In genomic region chrX:119778829-119779228, GRCh38 we compare ENCODE assay signal across 35 cellular contexts. TPM values are rescaled to one million over a fixed set of nuclear protein-coding genes. Genes with fewer than 3 reads are reported as not detected.
"Had no signal": no experiment of that assay in that cellular context is flagged by ENCODE, and none has a peak within 500 bp of the region (broad histone marks: within the 10 kb centered on the region; RNA-seq: fewer than 3 reads in every experiment).

No MANE protein-coding gene starts in this region.

- H3K27me3 ChIP-seq: adrenal gland, body of pancreas, esophagus muscularis mucosa, foreskin keratinocyte, gastrocnemius medialis, heart right ventricle had no signal

- ATAC-seq: activated CD4-positive, CD25-positive, alpha-beta regulatory T cell treated with anti-CD3 and anti-CD28 coated beads, Interleukin-2, amount 50 U/mL, for 24 hours; activated naive CD8-positive, alpha-beta T cell treated with anti-CD3 and anti-CD28 coated beads, Interleukin-2, amount 50 U/mL, for 24 hours; body of pancreas; effector memory CD8-positive, alpha-beta T cell; foreskin keratinocyte; gastrocnemius medialis; heart right ventricle; T-helper 17 cell had no signal

- H3K27me3 Mint-ChIP-seq: activated B cell treated with CpG ODN at 0.5 μM for 24 hours; activated CD4-positive, alpha-beta memory T cell treated with anti-CD3 and anti-CD28 coated beads, Interleukin-2, amount 10 ng/mL, durations not matched to agents 7 days and 5 days; activated CD4-positive, alpha-beta T cell treated with anti-CD3 and anti-CD28 coated beads, Interleukin-2, amount 10 ng/mL, durations not matched to agents 7 days and 5 days; activated naive CD4-positive, alpha-beta T cell treated with anti-CD3 and anti-CD28 coated beads, Interleukin-2, amount 50 U/mL, for 24 hours; activated naive CD8-positive, alpha-beta T cell treated with anti-CD3 and anti-CD28 coated beads for 36 hours; activated naive CD8-positive, alpha-beta T cell treated with anti-CD3 and anti-CD28 coated beads, Interleukin-2, amount 50 U/mL, for 24 hours; effector memory CD8-positive, alpha-beta T cell; T-helper 17 cell had no signal

- H3K9me3 Mint-ChIP-seq: activated B cell treated with CpG ODN at 0.5 μM for 24 hours; activated CD4-positive, alpha-beta memory T cell treated with anti-CD3 and anti-CD28 coated beads, Interleukin-2, amount 10 ng/mL, durations not matched to agents 7 days and 5 days; activated CD4-positive, alpha-beta T cell treated with anti-CD3 and anti-CD28 coated beads, Interleukin-2, amount 10 ng/mL, durations not matched to agents 7 days and 5 days; activated naive CD4-positive, alpha-beta T cell treated with anti-CD3 and anti-CD28 coated beads for 36 hours; activated naive CD4-positive, alpha-beta T cell treated with anti-CD3 and anti-CD28 coated beads, Interleukin-2, amount 50 U/mL, for 24 hours; activated naive CD8-positive, alpha-beta T cell treated with anti-CD3 and anti-CD28 coated beads for 36 hours; activated naive CD8-positive, alpha-beta T cell treated with anti-CD3 and anti-CD28 coated beads, Interleukin-2, amount 50 U/mL, for 24 hours; activated T-cell treated with anti-CD3 and anti-CD28 coated beads, Interleukin-2, amount 50 U/mL, for 24 hours; activated T-cell treated with anti-CD3 and anti-CD28 coated beads, Interleukin-2, amount 50 U/mL, for 72 hours; activated T-helper 2 cell treated with anti-CD3 and anti-CD28 coated beads, Interferon-gamma antibody, Interleukin-2, Interleukin-4, amounts not matched to agents 10 μg/mL and 5 μg/mL and 100 μg/mL, durations not matched to agents 14 hours and 24 hours and 36 hours; effector memory CD8-positive, alpha-beta T cell; T-helper 2 cell treated with Interferon-gamma antibody and Interleukin-4, amounts not matched to agents 5 μg/mL and 100 μg/mL, for 36 hours had no signal

- H3K4me1 Mint-ChIP-seq: T-helper 17 cell had no signal

- H3K27ac Mint-ChIP-seq: activated B cell treated with CpG ODN at 0.5 μM for 24 hours; activated CD4-positive, alpha-beta memory T cell treated with anti-CD3 and anti-CD28 coated beads, Interleukin-2, amount 10 ng/mL, durations not matched to agents 7 days and 5 days; activated naive CD4-positive, alpha-beta T cell treated with anti-CD3 and anti-CD28 coated beads for 36 hours; activated naive CD4-positive, alpha-beta T cell treated with anti-CD3 and anti-CD28 coated beads, Interleukin-2, amount 50 U/mL, for 24 hours; activated naive CD8-positive, alpha-beta T cell treated with anti-CD3 and anti-CD28 coated beads for 36 hours; activated naive CD8-positive, alpha-beta T cell treated with anti-CD3 and anti-CD28 coated beads, Interleukin-2, amount 50 U/mL, for 24 hours; activated T-cell treated with anti-CD3 and anti-CD28 coated beads, Interleukin-2, amount 50 U/mL, for 24 hours; activated T-cell treated with anti-CD3 and anti-CD28 coated beads, Interleukin-2, amount 50 U/mL, for 72 hours; activated T-helper 2 cell treated with anti-CD3 and anti-CD28 coated beads, Interferon-gamma antibody, Interleukin-2, Interleukin-4, amounts not matched to agents 10 μg/mL and 5 μg/mL and 100 μg/mL, durations not matched to agents 14 hours and 24 hours and 36 hours; effector memory CD8-positive, alpha-beta T cell; T-helper 17 cell; T-helper 2 cell treated with Interferon-gamma antibody and Interleukin-4, amounts not matched to agents 5 μg/mL and 100 μg/mL, for 36 hours had no signal

- H3K36me3 Mint-ChIP-seq: activated naive CD4-positive, alpha-beta T cell treated with anti-CD3 and anti-CD28 coated beads, Interleukin-2, amount 50 U/mL, for 24 hours had no signal

- H3K9me3 ChIP-seq: adrenal gland, body of pancreas, esophagus muscularis mucosa, gastrocnemius medialis, heart right ventricle had no signal

- DNase-seq: activated B cell treated with CpG ODN at 0.5 μM for 24 hours; activated CD4-positive, alpha-beta memory T cell treated with anti-CD3 and anti-CD28 coated beads, Interleukin-2, amount 10 ng/mL, durations not matched to agents 7 days and 5 days; activated CD4-positive, alpha-beta T cell treated with anti-CD3 and anti-CD28 coated beads, Interleukin-2, amount 10 ng/mL, durations not matched to agents 7 days and 5 days; activated CD4-positive, alpha-beta T cell treated with anti-CD3 and anti-CD28 coated beads, Interleukin-2, amount 50 U/mL, for 4 hours; activated CD8-positive, alpha-beta memory T cell treated with anti-CD3 and anti-CD28 coated beads, Interleukin-2, amount 50 U/mL, for 48 hours; activated effector memory CD4-positive, alpha-beta T cell treated with anti-CD3 and anti-CD28 coated beads, Interleukin-2, amount 50 U/mL, for 16 hours; activated naive CD4-positive, alpha-beta T cell treated with anti-CD3 and anti-CD28 coated beads for 36 hours; activated naive CD8-positive, alpha-beta T cell treated with anti-CD3 and anti-CD28 coated beads for 36 hours; activated naive CD8-positive, alpha-beta T cell treated with anti-CD3 and anti-CD28 coated beads, Interleukin-2, amount 50 U/mL, for 24 hours; activated T-cell treated with anti-CD3 and anti-CD28 coated beads for 4 hours; activated T-cell treated with anti-CD3 and anti-CD28 coated beads, Interleukin-2, amount 50 U/mL, for 24 hours; activated T-cell treated with anti-CD3 and anti-CD28 coated beads, Interleukin-2, amount 50 U/mL, for 72 hours; adrenal gland; amygdala; aorta; body of pancreas; caudate nucleus; cortex of kidney; dermis blood vessel endothelial cell; effector CD4-positive, alpha-beta T cell; effector memory CD8-positive, alpha-beta T cell; erythroblast; foreskin keratinocyte; gastrocnemius medialis; heart right ventricle; T-helper 1 cell; T-helper 17 cell; T1000; WERI-Rb-1 had no signal

- H3K4me3 Mint-ChIP-seq: activated B cell treated with CpG ODN at 0.5 μM for 24 hours; activated CD4-positive, alpha-beta memory T cell treated with anti-CD3 and anti-CD28 coated beads, Interleukin-2, amount 10 ng/mL, durations not matched to agents 7 days and 5 days; activated CD4-positive, alpha-beta T cell treated with anti-CD3 and anti-CD28 coated beads, Interleukin-2, amount 10 ng/mL, durations not matched to agents 7 days and 5 days; activated naive CD4-positive, alpha-beta T cell treated with anti-CD3 and anti-CD28 coated beads for 36 hours; activated naive CD4-positive, alpha-beta T cell treated with anti-CD3 and anti-CD28 coated beads, Interleukin-2, amount 50 U/mL, for 24 hours; activated naive CD8-positive, alpha-beta T cell treated with anti-CD3 and anti-CD28 coated beads for 36 hours; activated naive CD8-positive, alpha-beta T cell treated with anti-CD3 and anti-CD28 coated beads, Interleukin-2, amount 50 U/mL, for 24 hours; activated T-cell treated with anti-CD3 and anti-CD28 coated beads, Interleukin-2, amount 50 U/mL, for 24 hours; activated T-cell treated with anti-CD3 and anti-CD28 coated beads, Interleukin-2, amount 50 U/mL, for 72 hours; effector memory CD8-positive, alpha-beta T cell; T-helper 17 cell; T-helper 2 cell treated with Interferon-gamma antibody and Interleukin-4, amounts not matched to agents 5 μg/mL and 100 μg/mL, for 36 hours had no signal

- H3K36me3 ChIP-seq: adrenal gland had no signal

- H3K27ac ChIP-seq: adrenal gland, body of pancreas, esophagus muscularis mucosa, foreskin keratinocyte, gastrocnemius medialis, heart right ventricle, WERI-Rb-1 had no signal

- H3K4me3 ChIP-seq: adrenal gland, body of pancreas, esophagus muscularis mucosa, gastrocnemius medialis, heart right ventricle had no signal

- H3K4me1 ChIP-seq: adrenal gland, body of pancreas, esophagus muscularis mucosa, foreskin keratinocyte, gastrocnemius medialis had no signal

RNA-seq across cellular contexts. Expression of gene SOWAHD, which starts 20.4 kb away (rescaled TPM):
- total RNA-seq: dermis blood vessel endothelial cell, esophagus muscularis mucosa, glomerular endothelial cell had no signal
